In genomic region chr7:5500056-5500776, GRCh38 we compare ENCODE assay signal across 20 cellular contexts. TPM values are rescaled to one million over a fixed set of nuclear protein-coding genes. Genes with fewer than 3 reads are reported as not detected.
DNase-seq lines count a peak whose midpoint lies in the region; ATAC-seq, FAIRE-seq and TF ChIP-seq lines count a peak whose summit lies in the region.
"Had no signal": no experiment of that assay in that cellular context is flagged by ENCODE, and none has a peak within 500 bp of the region (broad histone marks: within the 10 kb centered on the region; RNA-seq: fewer than 3 reads in every experiment).

No MANE protein-coding gene starts in this region.

- no peak for TF ChIP-seq RAD21 in SK-N-SH (IDR thresholded peaks at IDR 0.05; ENCODE audit: low read length)

- 92% methylated on average over 41 of the region's 41 CpGs for WGBS in SK-N-SH (ENCODE audit: low lambda C conversion rate)
- WGBS in endodermal cell (ENCODE audit: insufficient coverage in 1 of 2, insufficient read length in 1 of 2), 2 experiments: 93 to 95% methylated on average over 23 to 41 of the region's 41 CpGs

- H3K27ac Mint-ChIP-seq in endodermal cell: no peak overlapping the region

- DNase-seq in SK-N-SH: peak; percentile 27
- peak; percentile 52 for DNase-seq in NCI-H226
- DNase-seq in endodermal cell: peak; percentile 33
- no peak for DNase-seq in urothelium cell line (ENCODE audit: low spot score)
- no peak for DNase-seq in NCI-H2029 treated with DMSO at 0.1 percent for 48 hours (lab: John Stamatoyannopoulos, UW)
- no peak for DNase-seq in SW480 (ENCODE audit: low spot score)
- DNase-seq: C1 segment of cervical spinal cord, DMS53, KBM-7, NCI-H1092, NCI-H2107, NCI-H345, NCI-H69, SHP77 treated with DMSO at 0.1 percent for 48 hours had no signal

- ATAC-seq in SK-N-SH treated with all-trans-retinoic acid at 6 μM for 48 hours: no peak
- no peak for ATAC-seq in GM19351 (IDR thresholded peaks at IDR 0.05; ENCODE audit: unreplicated experiment)
- ATAC-seq: HCT116 had no signal

- H3K9ac ChIP-seq in SK-N-SH (no peak overlapping the region), endodermal cell (ENCODE audit: extremely low read depth, low read length, poor library complexity, severe bottlenecking) (no peak overlapping the region)

- H3K9me3 ChIP-seq in SK-N-SH (no peaks in the 10 kb centered on the region), endodermal cell (ENCODE audit: control insufficient read depth, low read length) (peaks cover 4% of the 10 kb centered on the region)

- no peaks in the 10 kb centered on the region for H3K27me3 Mint-ChIP-seq in endodermal cell (ENCODE audit: insufficient read depth)

- H3K4me3 Mint-ChIP-seq in endodermal cell: no peak overlapping the region

- POLR2A ChIA-PET in SK-N-SH (lab: Yijun Ruan, JAX): no interaction called here

- peaks cover 4% of the 10 kb centered on the region for H3K9me3 Mint-ChIP-seq in endodermal cell

- H3K4me1 ChIP-seq in SK-N-SH (ENCODE audit: control insufficient read depth in 1 of 2, insufficient read depth in 2 of 2, low read depth in 1 of 2, low read length in 1 of 2) (peaks cover 0 to 7% of the 10 kb centered on the region in 2 experiments; a peak in 2 of 4 replicates), endodermal cell (ENCODE audit: control insufficient read depth, insufficient read depth, low read length) (no peaks in the 10 kb centered on the region)

- H3K9me2 ChIP-seq in SK-N-SH: no peaks in the 10 kb centered on the region

- H3K27ac ChIP-seq in SK-N-SH (ENCODE audit: low read depth in 2 of 2, low read length in 1 of 2) (no peak overlapping the region), endodermal cell (ENCODE audit: low read depth, low read length) (no peak overlapping the region)
- H3K27ac ChIP-seq: 22Rv1 had no signal

- H3F3A ChIP-seq in SK-N-SH (replicated peaks; ENCODE audit: insufficient read depth): peaks cover 9% of the 10 kb centered on the region

- H4K20me1 ChIP-seq in SK-N-SH (ENCODE audit: insufficient read depth): peaks cover 27% of the 10 kb centered on the region

- CTCF ChIA-PET in SK-N-SH (lab: Yijun Ruan, JAX): interaction anchor here (1.0 to 4.9 kb wide), 3 partner anchors 29 to 178 kb away, joined by 3 to 32 read pairs (median 5); no protein-coding TSS in a partner anchor

- H3K36me3 ChIP-seq in SK-N-SH (replicated peaks in 1 of 2; ENCODE audit: control insufficient read depth in 1 of 2, insufficient read depth in 2 of 2, low read length in 1 of 2) (peaks cover 17 to 30% of the 10 kb centered on the region in 2 experiments), endodermal cell (ENCODE audit: control insufficient read depth, insufficient read depth, low read length) (peaks cover 17% of the 10 kb centered on the region)

- no peak overlapping the region for H3K4me2 ChIP-seq in SK-N-SH

- no peak overlapping the region for H2AFZ ChIP-seq in SK-N-SH (ENCODE audit: low read depth)

- H3K27me3 ChIP-seq in SK-N-SH (ENCODE audit: insufficient read depth) (no peaks in the 10 kb centered on the region), endodermal cell (ENCODE audit: control insufficient read depth, insufficient read depth, low read length, poor library complexity, severe bottlenecking) (no peaks in the 10 kb centered on the region)

- TF ChIP-seq CTCF in SK-N-SH (IDR thresholded peaks at IDR 0.05) (no peak), endodermal cell (conservative IDR thresholded peaks at IDR 0.05) (no peak)

- H3K79me2 ChIP-seq in SK-N-SH (ENCODE audit: insufficient read depth): peaks cover 74% of the 10 kb centered on the region

- H3K4me3 ChIP-seq in SK-N-SH (ENCODE audit: low read depth in 2 of 2, low read length in 1 of 2) (no peak overlapping the region), endodermal cell (ENCODE audit: low read length) (no peak overlapping the region)

- no peak for TF ChIP-seq EP300 in SK-N-SH (IDR thresholded peaks at IDR 0.05; ENCODE audit: borderline replicate concordance in 1 of 2, low read depth in 1 of 2, low read length in 1 of 2)

- H3K4me1 Mint-ChIP-seq in endodermal cell: peaks cover 7% of the 10 kb centered on the region

- peaks cover 34% of the 10 kb centered on the region for H3K36me3 Mint-ChIP-seq in endodermal cell (ENCODE audit: low read depth)

- peak; percentile 87 for FAIRE-seq in urothelium cell line (lab: Jason Lieb, UNC)
- FAIRE-seq: GM18507, HTR-8/SVneo had no signal

TF ChIP-seq in SK-N-SH, 30 proteins besides CTCF, POLR2A, EP300 and RAD21:
- no peak for TF ChIP-seq USF2 (IDR thresholded peaks at IDR 0.05; ENCODE audit: borderline replicate concordance, low read depth, low read length)
- peak; percentile 53 for TF ChIP-seq PBX3 (IDR thresholded peaks at IDR 0.05)

TF ChIP-seq in SK-N-SH treated with all-trans-retinoic acid at 6 μM for 48 hours, 23 proteins besides CTCF, POLR2A, EP300 and RAD21 (continues in another document):
- TF ChIP-seq BACH2 (CRISPR knock-in tag; IDR thresholded peaks at IDR 0.05; ENCODE audit: borderline replicate concordance) (no peak), GLIS3 (CRISPR knock-in tag; IDR thresholded peaks at IDR 0.05) (no peak), TCF4 (CRISPR knock-in tag; IDR thresholded peaks at IDR 0.05; ENCODE audit: borderline replicate concordance) (no peak), ZFP30 (CRISPR knock-in tag; IDR thresholded peaks at IDR 0.05) (no peak), CSRNP3 (CRISPR knock-in tag; IDR thresholded peaks at IDR 0.05) (no peak), ESRRG (CRISPR knock-in tag; IDR thresholded peaks at IDR 0.05) (no peak), ZC3H10 (CRISPR knock-in tag; IDR thresholded peaks at IDR 0.05) (no peak), PPARA (CRISPR knock-in tag; IDR thresholded peaks at IDR 0.05; ENCODE audit: borderline replicate concordance) (no peak), RARB (CRISPR knock-in tag; IDR thresholded peaks at IDR 0.05) (no peak), ZFP3 (CRISPR knock-in tag; IDR thresholded peaks at IDR 0.05) (no peak), ZNF8 (CRISPR knock-in tag; IDR thresholded peaks at IDR 0.05) (no peak), ZNF565 (CRISPR knock-in tag; conservative IDR thresholded peaks at IDR 0.05; ENCODE audit: low read depth) (no peak), CSDC2 (CRISPR knock-in tag; IDR thresholded peaks at IDR 0.05) (no peak), TSHZ2 (CRISPR knock-in tag; IDR thresholded peaks at IDR 0.05) (no peak), SNAI2 (CRISPR knock-in tag; IDR thresholded peaks at IDR 0.05) (no peak)

RNA-seq across cellular contexts. Expression of gene FBXL18, which starts 13.4 kb away (rescaled TPM):
- 5.7 and 6.0 TPM in 2 replicates for polyA plus RNA-seq in SK-N-SH (2012; rRNA removed)
- polyA plus RNA-seq in SK-N-SH (2012; cell fraction: cytosol; rRNA removed): 2.1 and 3.7 TPM in 2 replicates
- 10.9 and 11.2 TPM in 2 replicates for polyA plus RNA-seq in SK-N-SH (2012; cell fraction: nucleus; rRNA removed)
- total RNA-seq in endodermal cell: 10 to 100 TPM; 13.4 to 15.5 TPM
- polyA plus RNA-seq in endodermal cell (2013, experiment 1 of 2): 7.1 TPM
- polyA plus RNA-seq in endodermal cell (2013, experiment 2 of 2): 5.4 TPM

RNA-seq across cellular contexts. Expression of gene ACTB, which starts 30.2 kb away (rescaled TPM):
- polyA plus RNA-seq in SK-N-SH (2012; rRNA removed): 2,583 and 4,707 TPM in 2 replicates
- polyA plus RNA-seq in SK-N-SH (2012; cell fraction: cytosol; rRNA removed): 3,036 and 4,390 TPM in 2 replicates
- 4,302 and 8,336 TPM in 2 replicates for polyA plus RNA-seq in SK-N-SH (2012; cell fraction: nucleus; rRNA removed)
- 1,000 to 10,000 TPM; 4,550 to 5,347 TPM for total RNA-seq in endodermal cell
- 3,804 TPM for polyA plus RNA-seq in endodermal cell (2013, experiment 1 of 2)
- 3,713 TPM for polyA plus RNA-seq in endodermal cell (2013, experiment 2 of 2)

Comparison
In these comparisons a context has a peak if more than half of its experiments do, and no peak if none do; other contexts are left out.
1. DNase-seq: peak in SK-N-SH (single experiment), NCI-H226 (single experiment) and endodermal cell (single experiment); none in urothelium cell line (single experiment), NCI-H2029 treated with DMSO at 0.1 percent for 48 hours (single experiment) and SW480 (single experiment).